In the genomic region with DNA sequence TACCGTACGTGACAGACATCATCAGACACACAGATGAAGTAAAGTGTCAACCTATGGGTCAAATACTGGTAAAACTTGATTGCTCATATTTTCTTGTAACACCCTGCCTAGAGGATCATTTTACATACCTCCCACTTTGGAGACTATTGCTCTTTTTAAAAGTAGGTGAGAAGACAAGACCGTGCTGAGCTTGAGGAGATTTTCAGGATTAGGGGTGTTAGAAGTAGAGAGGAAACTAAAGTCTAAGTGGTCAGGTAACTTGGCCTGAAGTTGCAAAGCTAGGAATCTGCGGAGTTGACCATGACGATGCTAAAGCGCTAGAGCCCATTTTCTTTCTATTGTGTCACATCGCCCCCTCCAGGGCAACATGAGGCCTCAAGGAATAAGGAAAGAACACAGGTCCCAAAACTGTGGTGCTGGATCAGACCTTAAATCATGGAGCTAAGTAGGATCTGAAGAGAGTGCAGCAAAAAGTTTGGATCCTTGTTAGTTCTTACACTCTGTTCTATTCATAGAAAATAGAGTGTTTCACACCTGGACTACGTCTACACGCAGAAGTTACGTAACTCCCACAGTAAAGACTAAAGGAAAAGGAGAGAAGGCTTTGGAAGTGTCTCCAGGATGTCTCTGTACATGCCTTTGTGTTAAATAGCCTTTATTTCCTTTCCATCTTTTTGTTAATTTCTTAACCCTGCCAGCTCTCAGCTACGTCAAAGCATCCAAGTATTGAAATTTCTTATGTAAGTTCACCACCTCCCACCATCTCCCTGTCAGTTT, we compare ENCODE assay signal across 9 cellular contexts. TPM values are rescaled to one million over a fixed set of nuclear protein-coding genes. Genes with fewer than 3 reads are reported as not detected.
DNase-seq lines count a peak whose midpoint lies in the region; ATAC-seq lines count a peak whose summit lies in the region.
"Had no signal": no experiment of that assay in that cellular context is flagged by ENCODE, and none has a peak within 500 bp of the region (broad histone marks: within the 10 kb centered on the region; RNA-seq: fewer than 3 reads in every experiment).

No MANE protein-coding gene starts in this region.

- CTCF ChIA-PET in activated CD4-positive, alpha-beta T cell treated with anti-CD3 and anti-CD28 coated beads for 36 hours (lab: Charles Lee), result interaction anchor here (0.6 to 3.3 kb wide), 16 partner anchors 8 to 690 kb away, joined by 3 to 25 read pairs (median 4); no protein-coding TSS in a partner anchor
- CTCF ChIA-PET in activated CD8-positive, alpha-beta T cell treated with anti-CD3 and anti-CD28 coated beads, Interleukin-2, amount 10 ng/mL, durations not matched to agents 7 days and 5 days (lab: Charles Lee), result interaction anchor here (0.5 to 4.5 kb wide), 21 partner anchors 8 to 499 kb away, joined by 3 to 59 read pairs (median 4); partner anchors contain the start of gene DTNB

- H3K4me1 Mint-ChIP-seq in activated CD4-positive, alpha-beta T cell treated with anti-CD3 and anti-CD28 coated beads for 36 hours, result peaks cover 23% of the 10 kb centered on the region
- peaks cover 7% of the 10 kb centered on the region for H3K4me1 Mint-ChIP-seq in activated CD8-positive, alpha-beta T cell treated with anti-CD3 and anti-CD28 coated beads, Interleukin-2, amount 10 ng/mL, durations not matched to agents 7 days and 5 days (ENCODE audit: low read depth)

- ATAC-seq in activated CD4-positive, alpha-beta T cell treated with anti-CD3 and anti-CD28 coated beads for 36 hours, result peak; percentile 49
- no peak for ATAC-seq in activated CD8-positive, alpha-beta T cell treated with anti-CD3 and anti-CD28 coated beads, Interleukin-2, amount 10 ng/mL, durations not matched to agents 7 days and 5 days
- ATAC-seq in GM19463 (IDR thresholded peaks at IDR 0.05; ENCODE audit: unreplicated experiment), result no peak

- no peak overlapping the region for H3K4me3 Mint-ChIP-seq in activated CD4-positive, alpha-beta T cell treated with anti-CD3 and anti-CD28 coated beads for 36 hours
- H3K4me3 Mint-ChIP-seq in activated CD8-positive, alpha-beta T cell treated with anti-CD3 and anti-CD28 coated beads, Interleukin-2, amount 10 ng/mL, durations not matched to agents 7 days and 5 days, result no peak overlapping the region
- H3K4me3 Mint-ChIP-seq: central memory CD8-positive, alpha-beta T cell had no signal

- H3K27ac Mint-ChIP-seq in activated CD4-positive, alpha-beta T cell treated with anti-CD3 and anti-CD28 coated beads for 36 hours, result no peak overlapping the region
- H3K27ac Mint-ChIP-seq in activated CD8-positive, alpha-beta T cell treated with anti-CD3 and anti-CD28 coated beads, Interleukin-2, amount 10 ng/mL, durations not matched to agents 7 days and 5 days, result no peak overlapping the region

- H3K27me3 Mint-ChIP-seq in activated CD4-positive, alpha-beta T cell treated with anti-CD3 and anti-CD28 coated beads for 36 hours, result no peaks in the 10 kb centered on the region
- no peaks in the 10 kb centered on the region for H3K27me3 Mint-ChIP-seq in activated CD8-positive, alpha-beta T cell treated with anti-CD3 and anti-CD28 coated beads, Interleukin-2, amount 10 ng/mL, durations not matched to agents 7 days and 5 days (ENCODE audit: low read depth)
- H3K27me3 Mint-ChIP-seq: central memory CD8-positive, alpha-beta T cell had no signal

- intact Hi-C loops in activated CD4-positive, alpha-beta T cell treated with anti-CD3 and anti-CD28 coated beads for 36 hours (cut with DNase I, micrococcal nuclease), result loop anchor here (1.0 to 5.0 kb wide), 3 partner anchors 57 to 357 kb away; no protein-coding TSS in a partner anchor
- intact Hi-C loops in head of caudate nucleus (cut with DNase I), result no loop called here

- H3K36me3 Mint-ChIP-seq in activated CD4-positive, alpha-beta T cell treated with anti-CD3 and anti-CD28 coated beads for 36 hours (ENCODE audit: low read depth), result no peaks in the 10 kb centered on the region
- H3K36me3 Mint-ChIP-seq in activated CD8-positive, alpha-beta T cell treated with anti-CD3 and anti-CD28 coated beads, Interleukin-2, amount 10 ng/mL, durations not matched to agents 7 days and 5 days (ENCODE audit: low read depth), result no peaks in the 10 kb centered on the region

- H3K9me3 Mint-ChIP-seq in activated CD4-positive, alpha-beta T cell treated with anti-CD3 and anti-CD28 coated beads for 36 hours (ENCODE audit: low read depth), result no peaks in the 10 kb centered on the region
- H3K9me3 Mint-ChIP-seq in activated CD8-positive, alpha-beta T cell treated with anti-CD3 and anti-CD28 coated beads, Interleukin-2, amount 10 ng/mL, durations not matched to agents 7 days and 5 days (ENCODE audit: insufficient read depth), result no peaks in the 10 kb centered on the region
- H3K9me3 Mint-ChIP-seq: central memory CD8-positive, alpha-beta T cell had no signal

- POLR2A ChIA-PET in activated CD4-positive, alpha-beta T cell treated with anti-CD3 and anti-CD28 coated beads for 36 hours (lab: Charles Lee), result no interaction called here
- POLR2A ChIA-PET in activated CD8-positive, alpha-beta T cell treated with anti-CD3 and anti-CD28 coated beads, Interleukin-2, amount 10 ng/mL, durations not matched to agents 7 days and 5 days (lab: Charles Lee), result no interaction called here

- peak; percentile 56 for DNase-seq in activated CD4-positive, alpha-beta T cell treated with anti-CD3 and anti-CD28 coated beads for 36 hours
- DNase-seq in activated CD4-positive, alpha-beta T cell treated with anti-CD3 and anti-CD28 coated beads for 1 hour, result no peak
- DNase-seq in LoVo (ENCODE audit: low spot score) (peak; percentile 56), head of caudate nucleus (peak in 39 of 42 donors; percentile 18 to 86 (median 59)), pons (ENCODE audit: low spot score) (peak; percentile 92), DMS79 (lab: John Stamatoyannopoulos, UW) (no peak)
- peak; percentile 35 for DNase-seq in activated CD8-positive, alpha-beta T cell treated with anti-CD3 and anti-CD28 coated beads, Interleukin-2, amount 10 ng/mL, durations not matched to agents 7 days and 5 days

RNA-seq across cellular contexts. Expression of gene DTNB, which starts 8.7 kb away (rescaled TPM):
- 10 to 100 TPM; 17.1 to 33.5 TPM for total RNA-seq in activated CD4-positive, alpha-beta T cell treated with anti-CD3 and anti-CD28 coated beads for 36 hours
- total RNA-seq in activated CD8-positive, alpha-beta T cell treated with anti-CD3 and anti-CD28 coated beads, Interleukin-2, amount 10 ng/mL, durations not matched to agents 7 days and 5 days, result 10 to 100 TPM; 29.2 to 31.2 TPM

Comparison
In these comparisons a context has a peak if more than half of its experiments do, and no peak if none do; other contexts are left out.
1. DNase-seq: peak in activated CD4-positive, alpha-beta T cell treated with anti-CD3 and anti-CD28 coated beads for 36 hours (single experiment), LoVo (single experiment), activated CD8-positive, alpha-beta T cell treated with anti-CD3 and anti-CD28 coated beads, Interleukin-2, amount 10 ng/mL, durations not matched to agents 7 days and 5 days (single experiment), head of caudate nucleus (39 of 42) and pons (single experiment); none in activated CD4-positive, alpha-beta T cell treated with anti-CD3 and anti-CD28 coated beads for 1 hour (single experiment) and DMS79 (single experiment).